ENCODE assay signal across 8 cellular contexts in genomic region chr7:131108212-131108980, GRCh38.
DNase-seq lines count a peak whose midpoint lies in the region; ATAC-seq, FAIRE-seq and TF ChIP-seq lines count a peak whose summit lies in the region.

No MANE protein-coding gene starts in this region.

- TF ChIP-seq CTCF in K562 (IDR thresholded peaks at IDR 0.05 in 2 of 3, conservative IDR thresholded peaks at IDR 0.05 in 1 of 3; ENCODE audit: insufficient read depth in 2 of 3, low read depth in 1 of 3, low read length in 3 of 3) (no peak; a peak in 1 of 6 replicates), kidney (IDR thresholded peaks at IDR 0.05; ENCODE audit: borderline replicate concordance, extremely low read depth, insufficient read depth) (no peak), stomach (IDR thresholded peaks at IDR 0.05) (no peak)

- CTCF ChIA-PET in K562 (lab: Yijun Ruan, JAX; ENCODE audit: low intra/inter-chr PET ratio) = no interaction called here

- DNase-seq in DMS153 treated with DMSO at 0.1 percent for 48 hours (lab: John Stamatoyannopoulos, UW; ENCODE audit: unreplicated experiment) (peak; percentile 2), DMS153 (lab: John Stamatoyannopoulos, UW) (no peak), Karpas-422 (peak; percentile 73), K562 (ENCODE audit: extremely low read depth in 1 of 4, low spot score in 3 of 4) (peak in 1 of 4 experiments; percentile 50), kidney (peak; percentile 88), stomach (no peak)

- BruUV-seq in K562 (replicated peaks; lab: Mats Ljungman, UMichigan) = no TSS peak

- H3K4me3 ChIP-seq in Karpas-422 (ENCODE audit: low read length) = peak overlapping the region; percentile 77
- peak overlapping the region; percentile 61 for H3K4me3 ChIP-seq in K562
- peak overlapping the region; percentile 87 to 92 for H3K4me3 ChIP-seq in kidney (ENCODE audit: low read length in 2 of 2)
- peak overlapping the region; percentile 77 to 93 (median 89) for H3K4me3 ChIP-seq in stomach

- no peak overlapping the region for H2AFZ ChIP-seq in Karpas-422 (ENCODE audit: low read length)
- peak overlapping the region; percentile 94 for H2AFZ ChIP-seq in K562 (ENCODE audit: low read depth, low read length)

- TF ChIP-seq EP300 in K562 (IDR thresholded peaks at IDR 0.05; ENCODE audit: low read length) (no peak), stomach (IDR thresholded peaks at IDR 0.05) (no peak)

- no peaks in the 10 kb centered on the region for H3K9me1 ChIP-seq in K562 (ENCODE audit: control insufficient read depth, insufficient read depth, low read length)

- intact Hi-C loops in K562 (cut with micrococcal nuclease) (no loop called here), kidney (cut with DNase I) (no loop called here), stomach (cut with DNase I; ENCODE audit: low total_unique reads) (no loop called here)

- TF ChIP-seq POLR2A in K562 (conservative IDR thresholded peaks at IDR 0.05) (0 out of 2 replicates have a peak, but pooled peaks have one; percentile 33), stomach (IDR thresholded peaks at IDR 0.05) (no peak)

- H3K27ac ChIP-seq in Karpas-422 (ENCODE audit: low read length) (peak overlapping the region; percentile 93), K562 (ENCODE audit: extremely low read depth, low read depth, low read length) (peak overlapping the region; percentile 84), kidney (ENCODE audit: low read depth in 2 of 2, low read length in 2 of 2) (peak overlapping the region; percentile 93 to 98), stomach (peak overlapping the region; percentile 90 to 100 (median 99))

- no peak for TF ChIP-seq RAD21 in K562 (CRISPR knock-in tag; conservative IDR thresholded peaks at IDR 0.05 in 1 of 2, IDR thresholded peaks at IDR 0.05 in 1 of 2)

- H3K9ac ChIP-seq in Karpas-422 (ENCODE audit: low read length) (peak overlapping the region; percentile 90), K562 (ENCODE audit: insufficient read depth in 1 of 2, low read depth in 2 of 2, low read length in 2 of 2) (peak overlapping the region; percentile 76 to 94), kidney (ENCODE audit: low read length in 2 of 2) (peak overlapping the region; percentile 99)

- no peak for ATAC-seq in K562
- no peak for ATAC-seq in HG03196 (IDR thresholded peaks at IDR 0.05; ENCODE audit: unreplicated experiment)
- ATAC-seq in GM18907 (IDR thresholded peaks at IDR 0.05; ENCODE audit: unreplicated experiment) = no peak

- peak; percentile 57 for FAIRE-seq in K562 (lab: Jason Lieb, UNC)
- FAIRE-seq in kidney (lab: Jason Lieb, UNC) = no peak

- H3K4me1 ChIP-seq in Karpas-422 (ENCODE audit: low read length) = peaks cover 55% of the 10 kb centered on the region
- H3K4me1 ChIP-seq in K562 (replicated peaks in 1 of 2; ENCODE audit: control insufficient read depth in 2 of 2, insufficient read depth in 2 of 2, low read length in 2 of 2) = peaks cover 41 to 49% of the 10 kb centered on the region in 2 experiments
- peaks cover 25 to 36% of the 10 kb centered on the region in 2 donors for H3K4me1 ChIP-seq in kidney (ENCODE audit: control insufficient read depth in 1 of 2, insufficient read depth in 1 of 2, low read depth in 1 of 2, low read length in 2 of 2)
- H3K4me1 ChIP-seq in stomach = peaks cover 9 to 61% (median 52%) of the 10 kb centered on the region in 4 donors

- H3K79me2 ChIP-seq in Karpas-422 (ENCODE audit: low read length) (peaks cover 67% of the 10 kb centered on the region), K562 (ENCODE audit: control insufficient read depth, insufficient read depth, low read length) (peaks cover 36% of the 10 kb centered on the region)

- no peaks in the 10 kb centered on the region for H3K9me2 ChIP-seq in Karpas-422 (replicated peaks; ENCODE audit: insufficient read depth, low read length)

- H3K9me3 ChIP-seq in Karpas-422 (ENCODE audit: low read length) (no peaks in the 10 kb centered on the region), K562 (replicated peaks; ENCODE audit: control insufficient read depth, insufficient read depth, low read depth, low read length) (no peaks in the 10 kb centered on the region), kidney (ENCODE audit: control insufficient read depth in 1 of 2, low read length in 2 of 2) (no peaks in the 10 kb centered on the region), stomach (no peaks in the 10 kb centered on the region)

- H3K27me3 ChIP-seq in Karpas-422 (ENCODE audit: low read length) = no peaks in the 10 kb centered on the region
- H3K27me3 ChIP-seq in K562 (ENCODE audit: control insufficient read depth in 2 of 2, insufficient read depth in 2 of 2, low read length in 2 of 2) = no peaks in the 10 kb centered on the region
- no peaks in the 10 kb centered on the region for H3K27me3 ChIP-seq in stomach

- H4K20me1 ChIP-seq in Karpas-422 (ENCODE audit: insufficient read depth, low read depth, low read length) (no peaks in the 10 kb centered on the region), K562 (replicated peaks; ENCODE audit: control insufficient read depth, insufficient read depth, low read length) (0 out of 2 replicates have a peak, but pooled peaks cover 4% of the 10 kb centered on the region)

- in situ Hi-C loops in K562 (cut with MboI) = no loop called here

- H3K36me3 ChIP-seq in Karpas-422 (ENCODE audit: insufficient read depth, low read length) = peaks cover 6% of the 10 kb centered on the region; the same call in 1 of the 2 replicates
- no peaks in the 10 kb centered on the region for H3K36me3 ChIP-seq in K562 (ENCODE audit: control insufficient read depth, insufficient read depth, low read length)
- H3K36me3 ChIP-seq in kidney (ENCODE audit: control insufficient read depth in 1 of 2, insufficient read depth in 2 of 2, low read length in 2 of 2) = peaks cover 4 to 6% of the 10 kb centered on the region in 2 donors
- peaks cover 0 to 5% (median 0%) of the 10 kb centered on the region in 4 donors for H3K36me3 ChIP-seq in stomach

- POLR2A ChIA-PET in K562 (lab: Yijun Ruan, JAX) = interaction anchor here (0.5 to 1.5 kb wide), 5 partner anchors 13 to 456 kb away, joined by 3 to 4 read pairs (median 3); no protein-coding TSS in a partner anchor

- WGBS in K562 (ENCODE audit: insufficient coverage, low coverage, missing lambda C conversion rate) = 3% methylated on average over 31 of the region's 31 CpGs
- 6 to 12% (median 8%) methylated on average over 31 of the region's 31 CpGs for WGBS in stomach, 5 donors

- H3K4me2 ChIP-seq in Karpas-422 (ENCODE audit: low read depth, low read length, poor library complexity, severe bottlenecking) (peak overlapping the region; percentile 91), K562 (ENCODE audit: insufficient read depth, low read length) (peak overlapping the region; percentile 89)

TF ChIP-seq in K562, 482 proteins besides CTCF, POLR2A, EP300 and RAD21 (continues in another document):
- TF ChIP-seq ZNF24 (IDR thresholded peaks at IDR 0.05) (peak; percentile 3; the same call in 1 of the 2 replicates), HNRNPH1 (optimal IDR thresholded peaks at IDR 0.05; ENCODE audit: low read depth, low read length) (no peak), FOXO4 (CRISPR knock-in tag; IDR thresholded peaks at IDR 0.05) (0 out of 2 replicates have a peak, but pooled peaks have one; percentile 13), CBFA2T3 (IDR thresholded peaks at IDR 0.05) (no peak)
- TF ChIP-seq, protein P1, sequence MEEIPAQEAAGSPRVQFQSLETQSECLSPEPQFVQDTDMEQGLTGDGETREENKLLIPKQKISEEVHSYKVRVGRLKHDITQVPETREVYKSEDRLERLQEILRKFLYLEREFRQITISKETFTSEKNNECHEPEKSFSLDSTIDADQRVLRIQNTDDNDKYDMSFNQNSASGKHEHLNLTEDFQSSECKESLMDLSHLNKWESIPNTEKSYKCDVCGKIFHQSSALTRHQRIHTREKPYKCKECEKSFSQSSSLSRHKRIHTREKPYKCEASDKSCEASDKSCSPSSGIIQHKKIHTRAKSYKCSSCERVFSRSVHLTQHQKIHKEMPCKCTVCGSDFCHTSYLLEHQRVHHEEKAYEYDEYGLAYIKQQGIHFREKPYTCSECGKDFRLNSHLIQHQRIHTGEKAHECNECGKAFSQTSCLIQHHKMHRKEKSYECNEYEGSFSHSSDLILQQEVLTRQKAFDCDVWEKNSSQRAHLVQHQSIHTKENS (CRISPR knock-in tag; IDR thresholded peaks at IDR 0.05) = no peak

Comparison
In these comparisons a context has a peak if more than half of its experiments do, and no peak if none do; other contexts are left out.
1. DNase-seq: peak in DMS153 treated with DMSO at 0.1 percent for 48 hours (single experiment), Karpas-422 (single experiment) and kidney (single experiment); none in DMS153 (single experiment) and stomach (single experiment).
2. Peak in every context shown above with its lines, with median percentiles within 50 percentile points of each other: H3K27ac ChIP-seq, H3K4me3 ChIP-seq and H3K9ac ChIP-seq.